Comparison of ENCODE assay signal across 8 cellular contexts in genomic region chr17:28552201-28552999, GRCh38. TPM values are rescaled to one million over a fixed set of nuclear protein-coding genes. Genes with fewer than 3 reads are reported as not detected.
DNase-seq lines count a peak whose midpoint lies in the region; ATAC-seq and TF ChIP-seq lines count a peak whose summit lies in the region.

Gene UNC119 (minus strand): TSS chr17:28552624. CDS start chr17:28552557, 67 bp downstream.

- TF ChIP-seq CTCF in AG10803 (conservative IDR thresholded peaks at IDR 0.05; ENCODE audit: low read length) (no peak), HL-60 (IDR thresholded peaks at IDR 0.05; ENCODE audit: insufficient read depth, low read length) (no peak)

- H3K4me3 ChIP-seq in AG10803 (ENCODE audit: low read length), result peak within 1 kb of the TSS; percentile 69
- peak within 1 kb of the TSS; percentile 62 for H3K4me3 ChIP-seq in HL-60 (replicated peaks; ENCODE audit: insufficient read depth, low read length)

- no peak within 1 kb of the TSS for H3K27ac Mint-ChIP-seq in activated T-cell treated with anti-CD3 and anti-CD28 coated beads, Interleukin-2, amount 50 U/mL, for 72 hours
- peak within 1 kb of the TSS; percentile 49 to 99 (median 94) for H3K27ac Mint-ChIP-seq in naive B cell
- H3K27ac Mint-ChIP-seq in stimulated activated effector memory CD8-positive, alpha-beta T cell treated with anti-CD3 and anti-CD28 coated beads, Interleukin-12 subunit alpha, Interleukin-12 subunit beta, amount 100 ng/mL, for 72 hours, result peak within 1 kb of the TSS; percentile 86

- H3K36me3 Mint-ChIP-seq in activated T-cell treated with anti-CD3 and anti-CD28 coated beads, Interleukin-2, amount 50 U/mL, for 72 hours (ENCODE audit: insufficient read depth in 2 of 2), result peaks cover 4 to 21% of the 10 kb centered on the region in 2 donors
- peaks cover 26 to 29% of the 10 kb centered on the region in 2 donors for H3K36me3 Mint-ChIP-seq in naive B cell
- peaks cover 62% of the 10 kb centered on the region for H3K36me3 Mint-ChIP-seq in stimulated activated effector memory CD8-positive, alpha-beta T cell treated with anti-CD3 and anti-CD28 coated beads, Interleukin-12 subunit alpha, Interleukin-12 subunit beta, amount 100 ng/mL, for 72 hours

- TF ChIP-seq POLR2A in GM19099 (IDR thresholded peaks at IDR 0.05; ENCODE audit: extremely low read depth, insufficient read length, low read depth), result peak; percentile 85

- ATAC-seq in activated T-cell treated with anti-CD3 and anti-CD28 coated beads, Interleukin-2, amount 50 U/mL, for 72 hours (replicated peaks in 1 of 2), result peak; percentile 86 to 88
- ATAC-seq in naive B cell (ENCODE audit: low read depth in 2 of 2), result peak; percentile 55 to 60
- peak; percentile 88 for ATAC-seq in stimulated activated effector memory CD8-positive, alpha-beta T cell treated with anti-CD3 and anti-CD28 coated beads, Interleukin-12 subunit alpha, Interleukin-12 subunit beta, amount 100 ng/mL, for 72 hours

- H3K4me1 Mint-ChIP-seq in activated T-cell treated with anti-CD3 and anti-CD28 coated beads, Interleukin-2, amount 50 U/mL, for 72 hours (ENCODE audit: low read depth), result peaks cover 55% of the 10 kb centered on the region
- H3K4me1 Mint-ChIP-seq in naive B cell, result peaks cover 59 to 63% (median 62%) of the 10 kb centered on the region in 3 donors
- peaks cover 66% of the 10 kb centered on the region for H3K4me1 Mint-ChIP-seq in stimulated activated effector memory CD8-positive, alpha-beta T cell treated with anti-CD3 and anti-CD28 coated beads, Interleukin-12 subunit alpha, Interleukin-12 subunit beta, amount 100 ng/mL, for 72 hours

- peak within 1 kb of the TSS; percentile 53 for H3K27ac ChIP-seq in HL-60 (replicated peaks)

- H3K4me3 Mint-ChIP-seq in activated T-cell treated with anti-CD3 and anti-CD28 coated beads, Interleukin-2, amount 50 U/mL, for 72 hours, result peak within 1 kb of the TSS; percentile 85 to 97
- peak within 1 kb of the TSS; percentile 90 to 100 (median 94) for H3K4me3 Mint-ChIP-seq in naive B cell
- H3K4me3 Mint-ChIP-seq in stimulated activated effector memory CD8-positive, alpha-beta T cell treated with anti-CD3 and anti-CD28 coated beads, Interleukin-12 subunit alpha, Interleukin-12 subunit beta, amount 100 ng/mL, for 72 hours, result peak within 1 kb of the TSS; percentile 98

- no peaks in the 10 kb centered on the region for H3K27me3 ChIP-seq in HL-60 (ENCODE audit: insufficient read depth, poor library complexity, severe bottlenecking)

- no peaks in the 10 kb centered on the region for H3K27me3 Mint-ChIP-seq in activated T-cell treated with anti-CD3 and anti-CD28 coated beads, Interleukin-2, amount 50 U/mL, for 72 hours (ENCODE audit: low read depth)
- H3K27me3 Mint-ChIP-seq in naive B cell, result no peaks in the 10 kb centered on the region

- H3K9me3 Mint-ChIP-seq in activated T-cell treated with anti-CD3 and anti-CD28 coated beads, Interleukin-2, amount 50 U/mL, for 72 hours, result no peaks in the 10 kb centered on the region
- H3K9me3 Mint-ChIP-seq in naive B cell, result no peaks in the 10 kb centered on the region
- H3K9me3 Mint-ChIP-seq in stimulated activated effector memory CD8-positive, alpha-beta T cell treated with anti-CD3 and anti-CD28 coated beads, Interleukin-12 subunit alpha, Interleukin-12 subunit beta, amount 100 ng/mL, for 72 hours, result no peaks in the 10 kb centered on the region

- DNase-seq in AG10803 (ENCODE audit: low read depth) (peak; percentile 61), HL-60 (ENCODE audit: low read depth in 1 of 2, low spot score in 1 of 2) (peak; percentile 50 to 70), OCI-M1 (lab: John Stamatoyannopoulos, UW) (peak; percentile 93), fibroblast of gingiva (ENCODE audit: low read depth) (peak; percentile 58), naive B cell (peak; percentile 75)
- peak; percentile 81 to 89 for DNase-seq in activated T-cell treated with anti-CD3 and anti-CD28 coated beads, Interleukin-2, amount 50 U/mL, for 72 hours
- DNase-seq in stimulated activated effector memory CD8-positive, alpha-beta T cell treated with anti-CD3 and anti-CD28 coated beads, Interleukin-12 subunit alpha, Interleukin-12 subunit beta, amount 100 ng/mL, for 72 hours (ENCODE audit: low spot score in 2 of 2), result peak; percentile 68 to 85

RNA-seq across cellular contexts. Expression of gene UNC119, which starts in this region (rescaled TPM):
- total RNA-seq in activated T-cell treated with anti-CD3 and anti-CD28 coated beads, Interleukin-2, amount 50 U/mL, for 72 hours, result 10 to 100 TPM; 45.3 to 53.8 TPM
- 10 to 100 TPM; 69.7 to 93.0 (median 75.3) TPM for polyA plus RNA-seq in naive B cell (ENCODE audit: low read depth in 6 of 6)

Comparison
In these comparisons a context has a peak if more than half of its experiments do, and no peak if none do; other contexts are left out.
1. Peak in every context shown above with its lines: DNase-seq, ATAC-seq, H3K4me3 ChIP-seq and H3K27ac ChIP-seq.